In the genomic region with DNA sequence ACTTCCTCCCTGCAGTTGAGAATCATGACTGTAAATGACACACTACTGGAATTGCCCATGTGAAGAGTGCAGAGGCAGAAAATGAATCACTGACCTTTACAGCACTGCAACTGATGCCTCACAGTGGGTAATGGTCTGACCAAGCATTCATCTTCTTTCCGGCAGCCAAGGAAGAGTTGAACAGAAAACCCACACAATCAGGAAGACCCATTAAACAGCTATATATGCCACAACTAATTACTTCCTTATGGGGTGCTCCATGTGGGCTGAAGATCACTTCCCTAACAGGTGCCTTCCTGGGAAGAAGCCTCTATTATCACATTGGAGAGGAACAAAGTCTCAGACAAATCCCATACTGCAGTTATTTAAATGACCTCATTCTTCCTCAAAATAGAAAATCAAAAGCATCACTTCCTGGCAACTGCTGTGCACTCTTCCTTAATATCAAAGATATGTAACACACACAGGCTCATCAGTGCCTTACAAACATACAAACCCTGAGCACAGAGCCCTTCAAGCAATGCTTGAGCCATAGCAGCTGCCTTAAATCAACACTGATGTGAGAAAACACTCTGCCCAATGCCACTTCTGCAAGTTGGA, we compare ENCODE assay signal across 8 cellular contexts. TPM values are rescaled to one million over a fixed set of nuclear protein-coding genes. Genes with fewer than 3 reads are reported as not detected.
DNase-seq lines count a peak whose midpoint lies in the region; ATAC-seq and TF ChIP-seq lines count a peak whose summit lies in the region.

No MANE protein-coding gene starts in this region.

- ATAC-seq in GM18868 (IDR thresholded peaks at IDR 0.05; ENCODE audit: unreplicated experiment), result peak; percentile 81
- ATAC-seq in HG03442 (IDR thresholded peaks at IDR 0.05; ENCODE audit: unreplicated experiment), result peak; percentile 78
- ATAC-seq in activated naive CD4-positive, alpha-beta T cell treated with anti-CD3 and anti-CD28 coated beads, Interleukin-2, amount 50 U/mL, for 72 hours, result peak; percentile 97

- WGBS in endodermal cell (ENCODE audit: insufficient coverage in 1 of 2, insufficient read length in 1 of 2), 2 experiments, result 85 to 100% methylated on average over 1 of the region's 1 CpG

- no peaks in the 10 kb centered on the region for H3K9me3 ChIP-seq in endodermal cell (ENCODE audit: control insufficient read depth, low read length)

- no peak for TF ChIP-seq CTCF in osteocyte (IDR thresholded peaks at IDR 0.05)
- TF ChIP-seq CTCF in endodermal cell (conservative IDR thresholded peaks at IDR 0.05), result no peak

- H3K27me3 ChIP-seq in endodermal cell (ENCODE audit: control insufficient read depth, insufficient read depth, low read length, poor library complexity, severe bottlenecking), result no peaks in the 10 kb centered on the region

- H3K9me3 Mint-ChIP-seq in activated naive CD4-positive, alpha-beta T cell treated with anti-CD3 and anti-CD28 coated beads, Interleukin-2, amount 50 U/mL, for 72 hours, result peaks cover 17 to 23% of the 10 kb centered on the region in 2 donors
- H3K9me3 Mint-ChIP-seq in osteocyte (ENCODE audit: unreplicated experiment) (peaks cover 5% of the 10 kb centered on the region), endodermal cell (peaks cover 3% of the 10 kb centered on the region)

- no peaks in the 10 kb centered on the region for H3K4me1 ChIP-seq in endodermal cell (ENCODE audit: control insufficient read depth, insufficient read depth, low read length)

- H3K27ac ChIP-seq in endodermal cell (ENCODE audit: low read depth, low read length), result no peak overlapping the region
- H3K27ac ChIP-seq in caudate nucleus (ENCODE audit: low read depth, low read length), result no peak overlapping the region

- H3K4me1 Mint-ChIP-seq in osteocyte (ENCODE audit: unreplicated experiment) (peaks cover 49% of the 10 kb centered on the region), endodermal cell (no peaks in the 10 kb centered on the region)

- H3K9ac ChIP-seq in endodermal cell (ENCODE audit: extremely low read depth, low read length, poor library complexity, severe bottlenecking), result no peak overlapping the region

- peak overlapping the region; percentile 94 to 95 for H3K27ac Mint-ChIP-seq in activated naive CD4-positive, alpha-beta T cell treated with anti-CD3 and anti-CD28 coated beads, Interleukin-2, amount 50 U/mL, for 72 hours
- H3K27ac Mint-ChIP-seq in osteocyte (ENCODE audit: unreplicated experiment), result peak overlapping the region; percentile 52
- H3K27ac Mint-ChIP-seq in endodermal cell, result no peak overlapping the region

- DNase-seq in AML-193 (lab: John Stamatoyannopoulos, UW) (peak; percentile 38 to 41), osteocyte (ENCODE audit: extremely low spot score, unreplicated experiment) (peak; percentile 27), endodermal cell (no peak), ecto neural progenitor cell (ENCODE audit: low spot score) (no peak), caudate nucleus (lab: John Stamatoyannopoulos, UW) (no peak)
- DNase-seq in activated naive CD4-positive, alpha-beta T cell treated with anti-CD3 and anti-CD28 coated beads, Interleukin-2, amount 50 U/mL, for 72 hours (ENCODE audit: low spot score in 2 of 2), result peak; percentile 51 to 73

- no peak overlapping the region for H3K4me3 ChIP-seq in endodermal cell (ENCODE audit: low read length)

- H3K27me3 Mint-ChIP-seq in osteocyte (ENCODE audit: unreplicated experiment) (no peaks in the 10 kb centered on the region), endodermal cell (ENCODE audit: insufficient read depth) (no peaks in the 10 kb centered on the region)

- H3K4me3 Mint-ChIP-seq in osteocyte (ENCODE audit: unreplicated experiment) (no peak overlapping the region), endodermal cell (no peak overlapping the region)

- H3K36me3 Mint-ChIP-seq in activated naive CD4-positive, alpha-beta T cell treated with anti-CD3 and anti-CD28 coated beads, Interleukin-2, amount 50 U/mL, for 72 hours, result peaks cover 5 to 46% of the 10 kb centered on the region in 2 donors
- H3K36me3 Mint-ChIP-seq in osteocyte (ENCODE audit: unreplicated experiment) (peaks cover 3% of the 10 kb centered on the region), endodermal cell (ENCODE audit: low read depth) (no peaks in the 10 kb centered on the region)

- H3K36me3 ChIP-seq in endodermal cell (ENCODE audit: control insufficient read depth, insufficient read depth, low read length), result no peaks in the 10 kb centered on the region

RNA-seq across cellular contexts. Expression of a gene that starts 45.8 kb away (rescaled TPM):
- 1 to 10 TPM; 1.2 to 3.9 TPM for total RNA-seq in activated naive CD4-positive, alpha-beta T cell treated with anti-CD3 and anti-CD28 coated beads, Interleukin-2, amount 50 U/mL, for 72 hours
- total RNA-seq in osteocyte (0.78 and 0.97 TPM in 2 replicates), endodermal cell (1 to 10 TPM; 3.1 to 3.6 TPM)
- 3.0 TPM for polyA plus RNA-seq in endodermal cell (2013, experiment 1 of 2)
- polyA plus RNA-seq in endodermal cell (2013, experiment 2 of 2), result 1.9 TPM

Comparison
In these comparisons a context has a peak if more than half of its experiments do, and no peak if none do; other contexts are left out.
1. DNase-seq: peak in AML-193 (2 of 2), activated naive CD4-positive, alpha-beta T cell treated with anti-CD3 and anti-CD28 coated beads, Interleukin-2, amount 50 U/mL, for 72 hours (2 of 2) and osteocyte (single experiment); none in endodermal cell (single experiment), ecto neural progenitor cell (single experiment) and caudate nucleus (0 of 61).
2. Peak in every context shown above with its lines, with median percentiles within 50 percentile points of each other: ATAC-seq.